ENCODE assay signal across 9 cellular contexts in the genomic region with DNA sequence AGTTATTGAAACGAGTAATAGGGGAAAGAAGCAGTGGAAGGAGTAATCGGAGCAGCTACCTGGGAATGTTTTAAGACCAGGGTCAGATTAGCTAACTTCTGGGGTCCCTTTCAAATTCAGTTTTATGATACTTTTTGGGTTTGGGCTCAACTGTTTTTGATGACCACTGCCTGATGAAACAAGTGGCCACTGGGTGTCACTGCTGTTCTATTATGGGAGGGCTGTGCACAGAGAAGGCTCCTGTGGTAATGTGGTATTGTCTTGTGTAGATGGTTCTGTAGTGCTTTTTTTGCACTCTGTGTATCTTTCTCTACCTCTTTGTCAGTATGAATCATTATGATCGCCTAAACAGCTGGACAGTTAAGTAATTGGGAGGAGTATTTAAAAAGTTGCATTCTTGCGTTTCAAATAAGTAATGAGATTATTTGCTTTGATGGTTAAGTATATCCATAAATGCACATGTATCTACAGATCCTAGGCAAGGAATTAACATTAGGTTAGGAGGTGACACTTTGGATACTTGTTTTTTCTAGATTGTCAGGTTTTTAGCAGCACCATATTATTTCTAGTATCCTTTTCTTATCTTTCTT.
DNase-seq lines count a peak whose midpoint lies in the region; ATAC-seq and TF ChIP-seq lines count a peak whose summit lies in the region.
"Had no signal": no experiment of that assay in that cellular context is flagged by ENCODE, and none has a peak within 500 bp of the region (broad histone marks: within the 10 kb centered on the region; RNA-seq: fewer than 3 reads in every experiment).

No MANE protein-coding gene starts in this region.

- TF ChIP-seq CTCF in activated CD8-positive, alpha-beta T cell treated with anti-CD3 and anti-CD28 coated beads for 36 hours (IDR thresholded peaks at IDR 0.05), result peak; percentile 71
- TF ChIP-seq CTCF in foreskin keratinocyte (conservative IDR thresholded peaks at IDR 0.05), result peak; percentile 94
- no peak for TF ChIP-seq CTCF in CD4-positive, alpha-beta T cell (IDR thresholded peaks at IDR 0.05)

- peak overlapping the region; percentile 43 for H3K27ac ChIP-seq in foreskin keratinocyte
- H3K27ac ChIP-seq in CD4-positive, alpha-beta T cell (ENCODE audit: low read depth, low read length), result no peak overlapping the region

- no peaks in the 10 kb centered on the region for H3K36me3 Mint-ChIP-seq in activated CD8-positive, alpha-beta T cell treated with anti-CD3 and anti-CD28 coated beads for 36 hours (ENCODE audit: low read depth)
- no peaks in the 10 kb centered on the region for H3K36me3 Mint-ChIP-seq in CD4-positive, alpha-beta T cell (ENCODE audit: low read depth)

- H3K4me1 ChIP-seq in foreskin keratinocyte, result peaks cover 11% of the 10 kb centered on the region

- H3K9me3 Mint-ChIP-seq in activated CD8-positive, alpha-beta T cell treated with anti-CD3 and anti-CD28 coated beads for 36 hours, result no peaks in the 10 kb centered on the region
- peaks cover 2% of the 10 kb centered on the region for H3K9me3 Mint-ChIP-seq in CD4-positive, alpha-beta T cell
- H3K9me3 Mint-ChIP-seq: stimulated activated naive CD8-positive, alpha-beta T cell treated with anti-CD3 and anti-CD28 coated beads, Interleukin-15, Interleukin-2, amounts not matched to agents 100 ng/mL and 50 ng/mL, for 24 hours had no signal

- no peak overlapping the region for H3K27ac Mint-ChIP-seq in activated CD8-positive, alpha-beta T cell treated with anti-CD3 and anti-CD28 coated beads for 36 hours
- no peak overlapping the region for H3K27ac Mint-ChIP-seq in CD4-positive, alpha-beta T cell

- DNase-seq in COLO668 (lab: John Stamatoyannopoulos, UW; ENCODE audit: unreplicated experiment) (peak; percentile 82), NCI-H2081 (lab: John Stamatoyannopoulos, UW) (peak; percentile 70 to 81), foreskin keratinocyte (peak; percentile 57 to 83), occipital lobe (lab: John Stamatoyannopoulos, UW) (peak; percentile 22)
- DNase-seq in activated CD8-positive, alpha-beta T cell treated with anti-CD3 and anti-CD28 coated beads for 36 hours, result peak; percentile 69
- DNase-seq in CD4-positive, alpha-beta T cell, result no peak

- peaks cover 2% of the 10 kb centered on the region for H3K4me1 Mint-ChIP-seq in activated CD8-positive, alpha-beta T cell treated with anti-CD3 and anti-CD28 coated beads for 36 hours (ENCODE audit: low read depth)
- no peaks in the 10 kb centered on the region for H3K4me1 Mint-ChIP-seq in CD4-positive, alpha-beta T cell (ENCODE audit: low read depth)

- intact Hi-C loops in activated CD8-positive, alpha-beta T cell treated with anti-CD3 and anti-CD28 coated beads for 36 hours (cut with micrococcal nuclease), result no loop called here
- intact Hi-C loops in CD4-positive, alpha-beta T cell (cut with DNase I, micrococcal nuclease), result no loop called here

- POLR2A ChIA-PET in activated CD8-positive, alpha-beta T cell treated with anti-CD3 and anti-CD28 coated beads for 36 hours (lab: Charles Lee), result no interaction called here
- POLR2A ChIA-PET in CD4-positive, alpha-beta T cell (lab: Charles Lee), result no interaction called here

- no peaks in the 10 kb centered on the region for H3K27me3 ChIP-seq in foreskin keratinocyte
- H3K27me3 ChIP-seq in CD4-positive, alpha-beta T cell (ENCODE audit: control insufficient read depth, insufficient read depth, low read length), result no peaks in the 10 kb centered on the region

- CTCF ChIA-PET in activated CD8-positive, alpha-beta T cell treated with anti-CD3 and anti-CD28 coated beads for 36 hours (lab: Charles Lee), result interaction anchor here (0.6 to 2.3 kb wide), 9 partner anchors 8 to 579 kb away, joined by 3 to 13 read pairs (median 4); no protein-coding TSS in a partner anchor
- CTCF ChIA-PET in CD4-positive, alpha-beta T cell (lab: Charles Lee), result no interaction called here

- ATAC-seq in GM18873 (IDR thresholded peaks at IDR 0.05; ENCODE audit: low FRiP score, unreplicated experiment) (peak; percentile 66), HG03060 (IDR thresholded peaks at IDR 0.05; ENCODE audit: low read depth, unreplicated experiment) (peak; percentile 76), foreskin keratinocyte (peak; percentile 80)
- ATAC-seq in activated CD8-positive, alpha-beta T cell treated with anti-CD3 and anti-CD28 coated beads for 36 hours, result peak; percentile 65
- ATAC-seq in CD4-positive, alpha-beta T cell (ENCODE audit: poor library complexity), result no peak

- no peaks in the 10 kb centered on the region for H3K27me3 Mint-ChIP-seq in activated CD8-positive, alpha-beta T cell treated with anti-CD3 and anti-CD28 coated beads for 36 hours
- H3K27me3 Mint-ChIP-seq in CD4-positive, alpha-beta T cell, result no peaks in the 10 kb centered on the region
- H3K27me3 Mint-ChIP-seq: stimulated activated naive CD8-positive, alpha-beta T cell treated with anti-CD3 and anti-CD28 coated beads, Interleukin-15, Interleukin-2, amounts not matched to agents 100 ng/mL and 50 ng/mL, for 24 hours had no signal

- no peaks in the 10 kb centered on the region for H3K9me3 ChIP-seq in CD4-positive, alpha-beta T cell (ENCODE audit: control insufficient read depth, low read length)

- no peak overlapping the region for H3K4me3 Mint-ChIP-seq in activated CD8-positive, alpha-beta T cell treated with anti-CD3 and anti-CD28 coated beads for 36 hours
- H3K4me3 Mint-ChIP-seq in CD4-positive, alpha-beta T cell, result no peak overlapping the region
- H3K4me3 Mint-ChIP-seq: stimulated activated naive CD8-positive, alpha-beta T cell treated with anti-CD3 and anti-CD28 coated beads, Interleukin-15, Interleukin-2, amounts not matched to agents 100 ng/mL and 50 ng/mL, for 24 hours had no signal

Comparison
In these comparisons a context has a peak if more than half of its experiments do, and no peak if none do; other contexts are left out.
1. DNase-seq: peak in COLO668 (single experiment), NCI-H2081 (2 of 2), activated CD8-positive, alpha-beta T cell treated with anti-CD3 and anti-CD28 coated beads for 36 hours (single experiment), foreskin keratinocyte (2 of 2) and occipital lobe (single experiment); none in CD4-positive, alpha-beta T cell (0 of 10).